Comparison of ENCODE assay signal across 8 cellular contexts in genomic region chr20:53916173-53916512, GRCh38.
DNase-seq lines count a peak whose midpoint lies in the region; ATAC-seq and TF ChIP-seq lines count a peak whose summit lies in the region.

No MANE protein-coding gene starts in this region.

- peak overlapping the region; percentile 95 for H3K4me2 ChIP-seq in mammary epithelial cell (ENCODE audit: insufficient read depth, low read depth, low read length)

- TF ChIP-seq POLR2A in heart left ventricle (IDR thresholded peaks at IDR 0.05) (no peak), uterus (IDR thresholded peaks at IDR 0.05) (no peak)

- 68 to 85% (median 70%) methylated on average over 2 of the region's 2 CpGs for WGBS in heart left ventricle, 4 donors
- WGBS in mammary epithelial cell (ENCODE audit: low coverage, missing lambda C conversion rate), result 69% methylated on average over 2 of the region's 2 CpGs

- no TSS peak for BruUV-seq in mammary epithelial cell (replicated peaks; lab: Mats Ljungman, UMichigan)

- H3K79me2 ChIP-seq in mammary epithelial cell (ENCODE audit: insufficient read depth, low read length), result no peaks in the 10 kb centered on the region

- in situ Hi-C loops in mammary epithelial cell (cut with MboI; ENCODE audit: low sequenced_read_pairs in 2 of 2), result loop anchor here in 1 of 2 donors (25.0 kb wide), 1 partner anchor 154 kb away; no protein-coding TSS in a partner anchor

- CTCF ChIA-PET in mammary epithelial cell (lab: Charles Lee; ENCODE audit: low non-redundant PET), result interaction anchor here (0.5 to 1.3 kb wide), 4 partner anchors 32 to 337 kb away, joined by 4 to 9 read pairs (median 6); no protein-coding TSS in a partner anchor

- H2AFZ ChIP-seq in mammary epithelial cell (ENCODE audit: low read depth, low read length), result peak overlapping the region; percentile 93

- intact Hi-C loops in heart left ventricle (cut with DNase I), result loop anchor here in 8 of 10 donors (1.0 to 10.0 kb wide), 10 partner anchors 19 to 339 kb away; no protein-coding TSS in a partner anchor
- intact Hi-C loops in Right ventricle myocardium superior (cut with DNase I), result no loop called here
- intact Hi-C loops in mammary epithelial cell (cut with micrococcal nuclease), result loop anchor here (5.0 kb wide), 3 partner anchors 159 to 324 kb away; partner anchors contain the start of gene ZNF217
- intact Hi-C loops in uterus (cut with DNase I; ENCODE audit: low total_unique reads), result no loop called here

- DNase-seq in heart left ventricle, result no peak
- no peak for DNase-seq in Right ventricle myocardium superior
- DNase-seq in mammary epithelial cell, result no peak
- no peak for DNase-seq in uterus
- no peak for DNase-seq in ecto neural progenitor cell (ENCODE audit: low spot score)
- no peak for DNase-seq in DMS79 (lab: John Stamatoyannopoulos, UW)
- DNase-seq in NCI-H524 (lab: John Stamatoyannopoulos, UW), result no peak

- no peak for TF ChIP-seq CTCF in heart left ventricle (IDR thresholded peaks at IDR 0.05)
- TF ChIP-seq CTCF in mammary epithelial cell (conservative IDR thresholded peaks at IDR 0.05 in 1 of 2, IDR thresholded peaks at IDR 0.05 in 1 of 2; ENCODE audit: extremely low read depth in 1 of 2, insufficient read depth in 1 of 2, low read depth in 1 of 2, low read length in 2 of 2), result no peak
- TF ChIP-seq CTCF in uterus (IDR thresholded peaks at IDR 0.05), result no peak

- H3K27me3 ChIP-seq in heart left ventricle (no peaks in the 10 kb centered on the region), mammary epithelial cell (ENCODE audit: insufficient read depth, low read length) (no peaks in the 10 kb centered on the region), muscle layer of duodenum (ENCODE audit: low read depth, low read length) (no peaks in the 10 kb centered on the region), uterus (no peaks in the 10 kb centered on the region)

- H3K4me3 ChIP-seq in heart left ventricle (peak overlapping the region in 9 of 12 donors; percentile 56 to 80 (median 69)), mammary epithelial cell (replicated peaks in 1 of 3; ENCODE audit: insufficient read depth in 1 of 3, low read depth in 2 of 3, low read length in 3 of 3) (no peak overlapping the region), muscle layer of duodenum (ENCODE audit: low read depth in 1 of 2, low read length in 2 of 2) (peak overlapping the region; percentile 80 to 90), uterus (no peak overlapping the region)

- ATAC-seq in heart left ventricle, result peak in 2 of 4 donors; percentile 3
- ATAC-seq in Right ventricle myocardium superior (ENCODE audit: poor library complexity), result no peak

- dilution Hi-C loops in mammary epithelial cell (cut with HindIII; ENCODE audit: low sequenced_read_pairs), result loop anchor here (25.0 kb wide), 1 partner anchor 154 kb away; no protein-coding TSS in a partner anchor

- H3K27ac ChIP-seq in heart left ventricle (peak overlapping the region; percentile 14 to 94 (median 88)), mammary epithelial cell (ENCODE audit: insufficient read depth, low read depth, low read length) (peak overlapping the region; percentile 76), muscle layer of duodenum (ENCODE audit: low read length) (peak overlapping the region; percentile 93), uterus (peak overlapping the region; percentile 86 to 98)

- no peaks in the 10 kb centered on the region for H4K20me1 ChIP-seq in mammary epithelial cell (ENCODE audit: insufficient read depth, low read length)

- peaks cover 0 to 43% (median 29%) of the 10 kb centered on the region in 12 donors for H3K4me1 ChIP-seq in heart left ventricle
- H3K4me1 ChIP-seq in mammary epithelial cell (ENCODE audit: insufficient read depth, low read length), result peaks cover 46% of the 10 kb centered on the region
- peaks cover 10 to 23% of the 10 kb centered on the region in 2 donors for H3K4me1 ChIP-seq in muscle layer of duodenum (ENCODE audit: control insufficient read depth in 1 of 2, insufficient read depth in 2 of 2, low read length in 2 of 2)
- H3K4me1 ChIP-seq in uterus, result peaks cover 0 to 15% of the 10 kb centered on the region in 2 donors

- H3K36me3 ChIP-seq in heart left ventricle, result no peaks in the 10 kb centered on the region
- H3K36me3 ChIP-seq in mammary epithelial cell (ENCODE audit: insufficient read depth, low read length), result no peaks in the 10 kb centered on the region
- H3K36me3 ChIP-seq in muscle layer of duodenum (ENCODE audit: control insufficient read depth in 1 of 2, insufficient read depth in 2 of 2, low read length in 2 of 2), result no peaks in the 10 kb centered on the region
- no peaks in the 10 kb centered on the region for H3K36me3 ChIP-seq in uterus

- H3K9ac ChIP-seq in mammary epithelial cell (ENCODE audit: insufficient read depth, low read length), result peak overlapping the region; percentile 33

- no peaks in the 10 kb centered on the region for H3K9me3 ChIP-seq in heart left ventricle
- H3K9me3 ChIP-seq in mammary epithelial cell (replicated peaks; ENCODE audit: insufficient read depth, low read length), result no peaks in the 10 kb centered on the region
- no peaks in the 10 kb centered on the region for H3K9me3 ChIP-seq in muscle layer of duodenum (ENCODE audit: control insufficient read depth in 1 of 2, low read length in 2 of 2)
- H3K9me3 ChIP-seq in uterus, result no peaks in the 10 kb centered on the region

Comparison
In these comparisons a context has a peak if more than half of its experiments do, and no peak if none do; other contexts are left out.
1. intact Hi-C loops: an anchor here in heart left ventricle (1.0 to 10.0 kb wide) and mammary epithelial cell (5.0 kb wide); none called in Right ventricle myocardium superior and uterus.
2. H3K4me3 ChIP-seq: peak in heart left ventricle (9 of 12) and muscle layer of duodenum (2 of 2); none in mammary epithelial cell (0 of 3) and uterus (0 of 2).
3. Peak in every context shown above with its lines, with median percentiles within 50 percentile points of each other: H3K27ac ChIP-seq.